In genomic region chr15:64162478-64162868, GRCh38 we compare ENCODE assay signal across 1 cellular context.
TF ChIP-seq lines count a peak whose summit lies in the region.

No MANE protein-coding gene starts in this region.

TF ChIP-seq in HepG2, 621 proteins besides CTCF, POLR2A, EP300 and RAD21 (continued from another document and continues in another):
- TF ChIP-seq RERE (CRISPR knock-in tag; IDR thresholded peaks at IDR 0.05; ENCODE audit: low read depth) (no peak), FIP1L1 (IDR thresholded peaks at IDR 0.05; ENCODE audit: borderline replicate concordance, insufficient read depth, low read depth, low read length) (no peak), RELA (CRISPR knock-in tag; IDR thresholded peaks at IDR 0.05) (peak; percentile 58; the same call in 1 of the 2 replicates), PBX3 (CRISPR knock-in tag; IDR thresholded peaks at IDR 0.05; ENCODE audit: borderline replicate concordance) (no peak), RFXANK (CRISPR knock-in tag; IDR thresholded peaks at IDR 0.05) (no peak), GATA4 (IDR thresholded peaks at IDR 0.05; ENCODE audit: borderline replicate concordance, low read depth) (no peak), PITX1 (CRISPR knock-in tag; IDR thresholded peaks at IDR 0.05) (no peak), NBN (conservative IDR thresholded peaks at IDR 0.05) (no peak), ZBTB7B (CRISPR knock-in tag; IDR thresholded peaks at IDR 0.05) (0 out of 2 replicates have a peak, but pooled peaks have one; percentile 2), KDM4B (CRISPR knock-in tag; IDR thresholded peaks at IDR 0.05) (no peak), MXD1 (CRISPR knock-in tag; IDR thresholded peaks at IDR 0.05) (no peak), ZSCAN30 (CRISPR knock-in tag; IDR thresholded peaks at IDR 0.05) (no peak), BCL6 (CRISPR knock-in tag; IDR thresholded peaks at IDR 0.05) (no peak), ZNF564 (CRISPR knock-in tag; IDR thresholded peaks at IDR 0.05) (no peak), JDP2 (CRISPR knock-in tag; IDR thresholded peaks at IDR 0.05; ENCODE audit: borderline replicate concordance) (no peak), ZNF333 (CRISPR knock-in tag; IDR thresholded peaks at IDR 0.05; ENCODE audit: borderline replicate concordance) (no peak), ZNF737 (CRISPR knock-in tag; IDR thresholded peaks at IDR 0.05; ENCODE audit: borderline replicate concordance) (no peak), ZNF383 (CRISPR knock-in tag; IDR thresholded peaks at IDR 0.05; ENCODE audit: borderline replicate concordance) (no peak), PRPF4 (IDR thresholded peaks at IDR 0.05; ENCODE audit: low read depth, low read length, poor library complexity, severe bottlenecking) (no peak), PATZ1 (CRISPR knock-in tag; IDR thresholded peaks at IDR 0.05) (no peak), ZNF12 (CRISPR knock-in tag; IDR thresholded peaks at IDR 0.05) (0 out of 2 replicates have a peak, but pooled peaks have one; percentile 12), CREB1 (IDR thresholded peaks at IDR 0.05) (no peak), CREB1 (CRISPR knock-in tag; IDR thresholded peaks at IDR 0.05) (no peak), HOXA7 (CRISPR knock-in tag; IDR thresholded peaks at IDR 0.05) (no peak), ZNF589 (CRISPR knock-in tag; conservative IDR thresholded peaks at IDR 0.05) (no peak), RFXAP (CRISPR knock-in tag; IDR thresholded peaks at IDR 0.05; ENCODE audit: borderline replicate concordance) (no peak), ZBTB43 (CRISPR knock-in tag; conservative IDR thresholded peaks at IDR 0.05) (no peak), ZNF30 (CRISPR knock-in tag; IDR thresholded peaks at IDR 0.05) (no peak), ZBTB49 (CRISPR knock-in tag; IDR thresholded peaks at IDR 0.05; ENCODE audit: borderline replicate concordance) (0 out of 2 replicates have a peak, but pooled peaks have one; percentile 14), AGO1 (IDR thresholded peaks at IDR 0.05; ENCODE audit: low read depth, low read length, poor library complexity, severe bottlenecking) (no peak), SOX5 (CRISPR knock-in tag; IDR thresholded peaks at IDR 0.05; ENCODE audit: borderline replicate concordance) (no peak), ZNF772 (CRISPR knock-in tag; IDR thresholded peaks at IDR 0.05) (no peak), THAP11 (CRISPR knock-in tag; IDR thresholded peaks at IDR 0.05) (no peak), ZNF782 (CRISPR knock-in tag; IDR thresholded peaks at IDR 0.05; ENCODE audit: borderline replicate concordance) (0 out of 2 replicates have a peak, but pooled peaks have one; percentile 20), STAG1 (CRISPR knock-in tag; IDR thresholded peaks at IDR 0.05) (no peak), KLF12 (CRISPR knock-in tag; IDR thresholded peaks at IDR 0.05; ENCODE audit: borderline replicate concordance) (no peak), ZBTB46 (CRISPR knock-in tag; IDR thresholded peaks at IDR 0.05; ENCODE audit: borderline replicate concordance) (no peak), HINFP (CRISPR knock-in tag; IDR thresholded peaks at IDR 0.05; ENCODE audit: low read depth) (peak; percentile 17; the same call in 1 of the 2 replicates), ZNF800 (CRISPR knock-in tag; IDR thresholded peaks at IDR 0.05) (no peak), TBP (CRISPR knock-in tag; IDR thresholded peaks at IDR 0.05) (no peak), ZNF557 (CRISPR knock-in tag; IDR thresholded peaks at IDR 0.05) (no peak), SIN3A (IDR thresholded peaks at IDR 0.05; ENCODE audit: borderline replicate concordance, low read depth, low read length) (no peak), PAX8 (CRISPR knock-in tag; IDR thresholded peaks at IDR 0.05; ENCODE audit: borderline replicate concordance) (no peak), GPN1 (CRISPR knock-in tag; IDR thresholded peaks at IDR 0.05; ENCODE audit: borderline replicate concordance) (no peak), FOXK2 (IDR thresholded peaks at IDR 0.05) (no peak), GPBP1L1 (CRISPR knock-in tag; IDR thresholded peaks at IDR 0.05) (no peak)
